ENCODE assay signal across 12 cellular contexts in genomic region chr2:41870948-41871522, GRCh38.
DNase-seq lines count a peak whose midpoint lies in the region; ATAC-seq and TF ChIP-seq lines count a peak whose summit lies in the region.
"Had no signal": no experiment of that assay in that cellular context is flagged by ENCODE, and none has a peak within 500 bp of the region (broad histone marks: within the 10 kb centered on the region; RNA-seq: fewer than 3 reads in every experiment).

No MANE protein-coding gene starts in this region.

- H3K36me3 ChIP-seq in IMR-90 (ENCODE audit: control insufficient read depth, insufficient read depth, low read length) (no peaks in the 10 kb centered on the region), thoracic aorta (no peaks in the 10 kb centered on the region)

- no peak for TF ChIP-seq POLR2A in IMR-90 (IDR thresholded peaks at IDR 0.05; ENCODE audit: low read depth, low read length)

- no CpG with 5 or more reads among the region's 9 CpGs for WGBS in IMR-90 (ENCODE audit: extremely low coverage in 2 of 2, insufficient read length in 1 of 2), 2 experiments

- POLR2A ChIA-PET in IMR-90 (lab: Charles Lee; ENCODE audit: unreplicated experiment): no interaction called here

- peak overlapping the region; percentile 92; the same call in 1 of the 2 replicates for H2BK20ac ChIP-seq in IMR-90 (ENCODE audit: low read depth, low read length)

- peak overlapping the region; percentile 67 for H2AK9ac ChIP-seq in IMR-90 (replicated peaks; ENCODE audit: low read depth, low read length, poor library complexity)

- CTCF ChIA-PET in IMR-90 (lab: Yijun Ruan, JAX): interaction anchor here (1.5 to 7.0 kb wide), 3 partner anchors 18 to 221 kb away, joined by 5 to 119 read pairs (median 41); no protein-coding TSS in a partner anchor

- peak overlapping the region; percentile 45 for H3K14ac ChIP-seq in IMR-90 (replicated peaks; ENCODE audit: low read depth, low read length)

- H2AK5ac ChIP-seq in IMR-90 (ENCODE audit: low read depth, low read length): peak overlapping the region; percentile 72

- in situ Hi-C loops in IMR-90 (cut with MboI; ENCODE audit: low sequenced_read_pairs): loop anchor here (5.0 to 25.0 kb wide), 2 partner anchors 216 to 791 kb away; no protein-coding TSS in a partner anchor

- peak; percentile 14; the same call in 1 of the 2 replicates for TF ChIP-seq RAD21 in IMR-90 (IDR thresholded peaks at IDR 0.05; ENCODE audit: low read length)

- peak overlapping the region; percentile 82; the same call in 1 of the 2 replicates for H2BK120ac ChIP-seq in IMR-90 (ENCODE audit: low read depth, low read length)

- dilution Hi-C loops in IMR-90 (cut with HindIII; ENCODE audit: low sequenced_read_pairs, unreplicated experiment): no loop called here

- H2BK5ac ChIP-seq in IMR-90 (ENCODE audit: low read depth, low read length, poor library complexity, severe bottlenecking): no peak overlapping the region

- intact Hi-C loops in IMR-90 (cut with micrococcal nuclease): loop anchor here (5.0 kb wide), 1 partner anchor 96 kb away; no protein-coding TSS in a partner anchor

- no peak overlapping the region for H3K23ac ChIP-seq in IMR-90 (ENCODE audit: low read depth, low read length)

- peak overlapping the region; percentile 79 for H3K4ac ChIP-seq in IMR-90 (ENCODE audit: low read depth, low read length)

- H3K9me3 ChIP-seq in IMR-90 (ENCODE audit: control insufficient read depth, insufficient read depth, low read length) (no peaks in the 10 kb centered on the region), thoracic aorta (no peaks in the 10 kb centered on the region)

- ATAC-seq in IMR-90 (ENCODE audit: low read depth) (no peak), thoracic aorta (ENCODE audit: insufficient number of reproducible peaks, low FRiP score, low read depth) (no peak)
- ATAC-seq: T-cell had no signal

- H3K4me1 ChIP-seq in IMR-90 (ENCODE audit: control insufficient read depth, insufficient read depth, low read length) (peaks cover 22% of the 10 kb centered on the region), thoracic aorta (ENCODE audit: control insufficient read depth in 1 of 2, low read depth in 2 of 2) (peaks cover 0 to 29% of the 10 kb centered on the region in 2 donors)

- H4K91ac ChIP-seq in IMR-90 (ENCODE audit: insufficient read depth, low read depth, low read length): peak overlapping the region; percentile 70

- H3K27me3 ChIP-seq in IMR-90 (ENCODE audit: control insufficient read depth, insufficient read depth, low read length): no peaks in the 10 kb centered on the region
- H3K27me3 ChIP-seq in thoracic aorta (replicated peaks; ENCODE audit: insufficient read depth): no peaks in the 10 kb centered on the region

- H4K20me1 ChIP-seq in IMR-90 (ENCODE audit: insufficient read depth, low read length): no peaks in the 10 kb centered on the region

- peak overlapping the region; percentile 78; the same call in 1 of the 2 replicates for H3K18ac ChIP-seq in IMR-90 (ENCODE audit: low read depth, low read length)

- no peak overlapping the region for H3K4me2 ChIP-seq in IMR-90 (ENCODE audit: low read depth, low read length)

- no peaks in the 10 kb centered on the region for H3K79me1 ChIP-seq in IMR-90 (ENCODE audit: low read depth in 1 of 2, low read length in 2 of 2)

- peak overlapping the region; percentile 12; the same call in 1 of the 2 replicates for H4K5ac ChIP-seq in IMR-90 (ENCODE audit: low read depth, low read length)

- H3K56ac ChIP-seq in IMR-90 (ENCODE audit: extremely low read depth, insufficient read depth, low read length): no peak overlapping the region

- H2BK15ac ChIP-seq in IMR-90 (ENCODE audit: low read depth, low read length): peak overlapping the region; percentile 88; the same call in 2 of the 3 replicates

- H3K27ac ChIP-seq in IMR-90 (ENCODE audit: insufficient read depth, low read length) (no peak overlapping the region; the same call in 1 of the 2 replicates), coronary artery (peak overlapping the region; percentile 22 to 39), thoracic aorta (peak overlapping the region in 1 of 2 donors; percentile 0)

- H3K9ac ChIP-seq in IMR-90 (ENCODE audit: low read depth, low read length): no peak overlapping the region

- H3K9me1 ChIP-seq in IMR-90 (ENCODE audit: insufficient read depth, low read length): peaks cover 6% of the 10 kb centered on the region; the same call in 1 of the 2 replicates

- TF ChIP-seq CTCF in IMR-90 (conservative IDR thresholded peaks at IDR 0.05; ENCODE audit: low read depth, low read length) (no peak; the same call in 1 of the 2 replicates), coronary artery (IDR thresholded peaks at IDR 0.05) (no peak), thoracic aorta (IDR thresholded peaks at IDR 0.05) (peak; percentile 49), GM10266 (IDR thresholded peaks at IDR 0.05; ENCODE audit: control insufficient read depth, insufficient read depth, low read depth, missing control alignments) (no peak)

- no TSS peak for BruUV-seq in IMR-90 (replicated peaks; lab: Mats Ljungman, UMichigan)

- no peak overlapping the region for H3K4me3 ChIP-seq in IMR-90 (ENCODE audit: insufficient read depth, low read depth, low read length)
- no peak overlapping the region for H3K4me3 ChIP-seq in coronary artery
- H3K4me3 ChIP-seq in thoracic aorta: no peak overlapping the region

- peak overlapping the region in 1 of 2 experiments; percentile 21; a peak in 1 of 4 replicates for H4K8ac ChIP-seq in IMR-90 (ENCODE audit: low read depth in 2 of 2, low read length in 2 of 2)

- H2AFZ ChIP-seq in IMR-90 (replicated peaks; ENCODE audit: low read length, poor library complexity): peak overlapping the region; percentile 37

- no peak for DNase-seq in IMR-90
- no peak for DNase-seq in coronary artery (ENCODE audit: low spot score)
- peak; percentile 75 for DNase-seq in iPS-NIHi7 (ENCODE audit: extremely low spot score)
- DNase-seq in thoracic aorta (ENCODE audit: low spot score): no peak
- DNase-seq in NCI-H748 (lab: John Stamatoyannopoulos, UW; ENCODE audit: unreplicated experiment): no peak
- DNase-seq in kidney tubule cell (ENCODE audit: low spot score): no peak
- no peak for DNase-seq in GM10266 (ENCODE audit: extremely low spot score)
- DNase-seq in activated naive CD4-positive, alpha-beta T cell treated with anti-CD3 and anti-CD28 coated beads, Interleukin-2, amount 50 U/mL, for 16 hours: no peak
- DNase-seq: erythroblast, HFFc6, NCI-H510A treated with DMSO at 0.1 percent for 48 hours, T-cell had no signal

TF ChIP-seq in IMR-90, 13 proteins besides CTCF, POLR2A, EP300 and RAD21:
- no peak for TF ChIP-seq FOS (IDR thresholded peaks at IDR 0.05; ENCODE audit: low read depth, low read length)
